ENCODE assay signal across 8 cellular contexts in genomic region chr6:129671442-129672344, GRCh38. TPM values are rescaled to one million over a fixed set of nuclear protein-coding genes. Genes with fewer than 3 reads are reported as not detected.
DNase-seq lines count a peak whose midpoint lies in the region; ATAC-seq lines count a peak whose summit lies in the region.

No MANE protein-coding gene starts in this region.

- CTCF ChIA-PET in activated CD8-positive, alpha-beta memory T cell treated with anti-CD3 and anti-CD28 coated beads, Interleukin-2, amount 10 ng/mL, durations not matched to agents 7 days and 5 days (lab: Charles Lee), result interaction anchor here (0.7 to 3.7 kb wide), 17 partner anchors 10 to 103 kb away, joined by 3 to 35 read pairs (median 5); partner anchors contain the start of gene ARHGAP18

- H3K9me3 Mint-ChIP-seq in activated CD8-positive, alpha-beta memory T cell treated with anti-CD3 and anti-CD28 coated beads, Interleukin-2, amount 10 ng/mL, durations not matched to agents 7 days and 5 days (ENCODE audit: low read depth), result no peaks in the 10 kb centered on the region

- H3K27me3 Mint-ChIP-seq in activated CD8-positive, alpha-beta memory T cell treated with anti-CD3 and anti-CD28 coated beads, Interleukin-2, amount 10 ng/mL, durations not matched to agents 7 days and 5 days, result no peaks in the 10 kb centered on the region

- intact Hi-C loops in Right ventricle myocardium superior (cut with DNase I), result no loop called here

- H3K27ac Mint-ChIP-seq in activated CD8-positive, alpha-beta memory T cell treated with anti-CD3 and anti-CD28 coated beads, Interleukin-2, amount 10 ng/mL, durations not matched to agents 7 days and 5 days, result peak overlapping the region; percentile 95

- ATAC-seq in GM21737 (IDR thresholded peaks at IDR 0.05; ENCODE audit: unreplicated experiment), result peak; percentile 55
- peak; percentile 86 for ATAC-seq in activated CD8-positive, alpha-beta memory T cell treated with anti-CD3 and anti-CD28 coated beads, Interleukin-2, amount 10 ng/mL, durations not matched to agents 7 days and 5 days
- peak; percentile 61 for ATAC-seq in Right ventricle myocardium superior (ENCODE audit: poor library complexity)

- DNase-seq in GF-D8 (lab: John Stamatoyannopoulos, UW), result peak; percentile 83
- peak; percentile 66 for DNase-seq in LHCN-M2 (ENCODE audit: low read depth)
- peak; percentile 85 for DNase-seq in activated CD8-positive, alpha-beta memory T cell treated with anti-CD3 and anti-CD28 coated beads, Interleukin-2, amount 10 ng/mL, durations not matched to agents 7 days and 5 days
- DNase-seq in Right ventricle myocardium superior, result no peak
- peak; percentile 78 for DNase-seq in stimulated activated CD4-positive, alpha-beta T cell treated with anti-CD3 and anti-CD28 coated beads, Interleukin-15, amount 100 ng/mL, for 24 hours
- DNase-seq in SHP77 (lab: John Stamatoyannopoulos, UW), result no peak
- no peak for DNase-seq in hippocampal formation (lab: John Stamatoyannopoulos, UW)

- peaks cover 11% of the 10 kb centered on the region for H3K36me3 Mint-ChIP-seq in activated CD8-positive, alpha-beta memory T cell treated with anti-CD3 and anti-CD28 coated beads, Interleukin-2, amount 10 ng/mL, durations not matched to agents 7 days and 5 days

- H3K4me1 Mint-ChIP-seq in activated CD8-positive, alpha-beta memory T cell treated with anti-CD3 and anti-CD28 coated beads, Interleukin-2, amount 10 ng/mL, durations not matched to agents 7 days and 5 days, result peaks cover 55% of the 10 kb centered on the region

- H3K4me3 Mint-ChIP-seq in activated CD8-positive, alpha-beta memory T cell treated with anti-CD3 and anti-CD28 coated beads, Interleukin-2, amount 10 ng/mL, durations not matched to agents 7 days and 5 days, result peak overlapping the region; percentile 71

RNA-seq across cellular contexts. Expression of gene ARHGAP18, which starts 38.3 kb away (rescaled TPM):
- total RNA-seq in LHCN-M2 (2014; rRNA removed) (96.8 and 101 TPM in 2 replicates), Right ventricle myocardium superior (7.9 TPM)
- 18.1 TPM for polyA plus RNA-seq in LHCN-M2 (2012)
- total RNA-seq in activated CD8-positive, alpha-beta memory T cell treated with anti-CD3 and anti-CD28 coated beads, Interleukin-2, amount 10 ng/mL, durations not matched to agents 7 days and 5 days, result 10 to 100 TPM; 14.1 to 20.8 TPM

Comparison
In these comparisons a context has a peak if more than half of its experiments do, and no peak if none do; other contexts are left out.
1. DNase-seq: peak in GF-D8 (single experiment), LHCN-M2 (single experiment), activated CD8-positive, alpha-beta memory T cell treated with anti-CD3 and anti-CD28 coated beads, Interleukin-2, amount 10 ng/mL, durations not matched to agents 7 days and 5 days (single experiment) and stimulated activated CD4-positive, alpha-beta T cell treated with anti-CD3 and anti-CD28 coated beads, Interleukin-15, amount 100 ng/mL, for 24 hours (single experiment); none in Right ventricle myocardium superior (single experiment), SHP77 (0 of 2) and hippocampal formation (0 of 2).
2. Peak in every context shown above with its lines, with median percentiles within 50 percentile points of each other: ATAC-seq.